Comparison of ENCODE assay signal across 33 cellular contexts in genomic region chr1:163836446-163836845, GRCh38.
"Had no signal": no experiment of that assay in that cellular context is flagged by ENCODE, and none has a peak within 500 bp of the region (broad histone marks: within the 10 kb centered on the region; RNA-seq: fewer than 3 reads in every experiment).

No MANE protein-coding gene starts in this region.

- H3K36me3 ChIP-seq: adrenal gland, brain microvascular endothelial cell, Peyer's patch, SJSA1 had no signal

- H3K36me3 Mint-ChIP-seq: activated CD4-positive, alpha-beta memory T cell treated with anti-CD3 and anti-CD28 coated beads for 36 hours; activated naive CD4-positive, alpha-beta T cell treated with anti-CD3 and anti-CD28 coated beads, Interleukin-2, amount 50 U/mL, for 72 hours had no signal

- H3K27me3 ChIP-seq: adrenal gland, brain microvascular endothelial cell, Peyer's patch, SJSA1 had no signal

- H3K27ac ChIP-seq: adrenal gland, brain microvascular endothelial cell, KMS-11, Peyer's patch, SJSA1 had no signal

- H3K4me3 ChIP-seq: adrenal gland, Peyer's patch, SJSA1 had no signal

- H3K9me3 Mint-ChIP-seq: activated T-cell treated with anti-CD3 and anti-CD28 coated beads, Interleukin-2, amount 50 U/mL, for 4 hours; activated T-helper 1 cell treated with anti-CD3 and anti-CD28 coated beads, Interleukin-12 subunit alpha, Interleukin-12 subunit beta, Interleukin-2, Interleukin-4 antibody, amounts not matched to agents 30 ng/mL and 10 ng/mL and 1 ng/mL, durations not matched to agents 14 hours and 24 hours and 36 hours had no signal

- H3K4me1 Mint-ChIP-seq: activated CD4-positive, alpha-beta T cell treated with anti-CD3 and anti-CD28 coated beads for 36 hours; central memory CD8-positive, alpha-beta T cell had no signal

- H3K4me1 ChIP-seq: adrenal gland, Peyer's patch, SJSA1 had no signal

- H3K9me3 ChIP-seq: adrenal gland, Peyer's patch, SJSA1, SK-N-SH had no signal

- H3K4me3 Mint-ChIP-seq: activated CD4-positive, alpha-beta memory T cell treated with anti-CD3 and anti-CD28 coated beads for 36 hours; activated CD4-positive, alpha-beta T cell treated with anti-CD3 and anti-CD28 coated beads for 36 hours; activated naive CD4-positive, alpha-beta T cell treated with anti-CD3 and anti-CD28 coated beads for 36 hours; activated T-cell treated with anti-CD3 and anti-CD28 coated beads, Interleukin-2, amount 50 U/mL, for 4 hours; activated T-helper 1 cell treated with anti-CD3 and anti-CD28 coated beads, Interleukin-12 subunit alpha, Interleukin-12 subunit beta, Interleukin-2, Interleukin-4 antibody, amounts not matched to agents 30 ng/mL and 10 ng/mL and 1 ng/mL, durations not matched to agents 14 hours and 24 hours and 36 hours; central memory CD8-positive, alpha-beta T cell; T-helper 1 cell treated with Interleukin-12 subunit alpha and Interleukin-12 subunit beta and Interleukin-4 antibody, amounts not matched to agents 30 μg/mL and 1 μg/mL, for 36 hours; T-helper 2 cell treated with Interferon-gamma antibody and Interleukin-4, amounts not matched to agents 5 μg/mL and 100 μg/mL, for 36 hours had no signal

- FAIRE-seq: astrocyte, TTC549 had no signal

- H3K9ac ChIP-seq: KMS-11, SK-N-SH had no signal

- H3K4me2 ChIP-seq: KMS-11, SK-N-SH had no signal

- DNase-seq: activated CD4-positive, alpha-beta memory T cell treated with anti-CD3 and anti-CD28 coated beads for 36 hours; activated CD4-positive, alpha-beta T cell treated with anti-CD3 and anti-CD28 coated beads for 36 hours; activated CD4-positive, alpha-beta T cell treated with anti-CD3 and anti-CD28 coated beads, Interleukin-2, amount 50 U/mL, for 1 hour; activated CD8-positive, alpha-beta memory T cell treated with anti-CD3 and anti-CD28 coated beads, Interleukin-2, amount 50 U/mL, for 4 hours; activated gamma-delta T cell treated with Interleukin-2 at 50 U/mL for 16 hours; activated naive CD4-positive, alpha-beta T cell treated with anti-CD3 and anti-CD28 coated beads for 36 hours; activated T-cell treated with anti-CD3 and anti-CD28 coated beads for 4 hours; activated T-cell treated with anti-CD3 and anti-CD28 coated beads, Interleukin-2, amount 50 U/mL, for 4 hours; adrenal gland; brain microvascular endothelial cell; NCI-H1105; NCI-H1417 treated with DMSO at 0.1 percent for 48 hours; NCI-H187 treated with DMSO at 0.1 percent for 48 hours; NCI-H2081; NCI-H446; NCI-H510A treated with DMSO at 0.1 percent for 48 hours; NCI-H526 treated with DMSO at 0.1 percent for 48 hours; NCI-H774; PC-3; Peyer's patch; RPMI8226; SHP77 treated with DMSO at 0.1 percent for 48 hours; SK-N-SH had no signal

- ATAC-seq: activated CD4-positive, alpha-beta T cell treated with anti-CD3 and anti-CD28 coated beads for 36 hours; activated CD4-positive, CD25-positive, alpha-beta regulatory T cell treated with anti-CD3 and anti-CD28 coated beads, Interleukin-2, amount 50 U/mL, for 24 hours; activated naive CD4-positive, alpha-beta T cell treated with anti-CD3 and anti-CD28 coated beads, Interleukin-2, amount 50 U/mL, for 72 hours; activated T-cell treated with anti-CD3 and anti-CD28 coated beads, Interleukin-2, amount 50 U/mL, for 4 hours; PC-3 had no signal

- H3K27me3 Mint-ChIP-seq: activated CD4-positive, alpha-beta memory T cell treated with anti-CD3 and anti-CD28 coated beads for 36 hours; activated CD4-positive, alpha-beta T cell treated with anti-CD3 and anti-CD28 coated beads for 36 hours; central memory CD8-positive, alpha-beta T cell had no signal

- H3K27ac Mint-ChIP-seq: activated CD4-positive, alpha-beta memory T cell treated with anti-CD3 and anti-CD28 coated beads for 36 hours; activated CD4-positive, alpha-beta T cell treated with anti-CD3 and anti-CD28 coated beads for 36 hours; activated naive CD4-positive, alpha-beta T cell treated with anti-CD3 and anti-CD28 coated beads for 36 hours; activated naive CD4-positive, alpha-beta T cell treated with anti-CD3 and anti-CD28 coated beads, Interleukin-2, amount 50 U/mL, for 72 hours; activated T-helper 1 cell treated with anti-CD3 and anti-CD28 coated beads, Interleukin-12 subunit alpha, Interleukin-12 subunit beta, Interleukin-2, Interleukin-4 antibody, amounts not matched to agents 30 ng/mL and 10 ng/mL and 1 ng/mL, durations not matched to agents 14 hours and 24 hours and 36 hours; T-helper 1 cell treated with Interleukin-12 subunit alpha and Interleukin-12 subunit beta and Interleukin-4 antibody, amounts not matched to agents 30 μg/mL and 1 μg/mL, for 36 hours; T-helper 2 cell treated with Interferon-gamma antibody and Interleukin-4, amounts not matched to agents 5 μg/mL and 100 μg/mL, for 36 hours had no signal
